8 cellular contexts compared by ENCODE assay signal in genomic region chr10:97759157-97759980, GRCh38. TPM values are rescaled to one million over a fixed set of nuclear protein-coding genes. Genes with fewer than 3 reads are reported as not detected.
DNase-seq lines count a peak whose midpoint lies in the region; ATAC-seq, FAIRE-seq and TF ChIP-seq lines count a peak whose summit lies in the region.

No MANE protein-coding gene starts in this region.

- POLR2A ChIA-PET in endothelial cell of umbilical vein (lab: Charles Lee): no interaction called here

- no peak overlapping the region for H3K4me2 ChIP-seq in endothelial cell of umbilical vein (ENCODE audit: insufficient read depth, low read length)

- H3K36me3 ChIP-seq in endothelial cell of umbilical vein (ENCODE audit: control insufficient read depth in 2 of 2, extremely low read depth in 1 of 2, insufficient read depth in 2 of 2, low read length in 2 of 2): peaks cover 6 to 40% of the 10 kb centered on the region in 2 experiments

- no peak overlapping the region for H3K9ac ChIP-seq in endothelial cell of umbilical vein (replicated peaks; ENCODE audit: extremely low read depth, insufficient read depth, low read length)

- H3K27me3 ChIP-seq in endothelial cell of umbilical vein (ENCODE audit: control insufficient read depth in 2 of 2, insufficient read depth in 2 of 2, low read length in 2 of 2): no peaks in the 10 kb centered on the region

- H3K9me3 ChIP-seq in endothelial cell of umbilical vein (replicated peaks; ENCODE audit: control insufficient read depth, insufficient read depth, low read length): no peaks in the 10 kb centered on the region

- dilution Hi-C loops in endothelial cell of umbilical vein (cut with MboI; ENCODE audit: extremely low pct_ligation_motif_present, low sequenced_read_pairs): no loop called here

- BruUV-seq in endothelial cell of umbilical vein (replicated peaks; lab: Mats Ljungman, UMichigan): no TSS peak

- peak; percentile 88 for FAIRE-seq in endothelial cell of umbilical vein (lab: Jason Lieb, UNC)

- TF ChIP-seq CTCF in GM20000 (IDR thresholded peaks at IDR 0.05; ENCODE audit: extremely low read depth, missing control alignments): peak; percentile 80
- TF ChIP-seq CTCF in endothelial cell of umbilical vein (IDR thresholded peaks at IDR 0.05; ENCODE audit: extremely low read depth in 1 of 2, insufficient read depth in 1 of 2, low read depth in 1 of 2, low read length in 2 of 2): peak; percentile 90 to 99

- no peak for TF ChIP-seq POLR2A in endothelial cell of umbilical vein (IDR thresholded peaks at IDR 0.05; ENCODE audit: low read depth, low read length)

- H3K9me1 ChIP-seq in endothelial cell of umbilical vein (replicated peaks; ENCODE audit: control insufficient read depth, extremely low read depth, insufficient read depth, low read length): no peaks in the 10 kb centered on the region

- H3K79me2 ChIP-seq in endothelial cell of umbilical vein (ENCODE audit: control insufficient read depth, insufficient read depth, low read length): no peaks in the 10 kb centered on the region

- H3K4me1 ChIP-seq in endothelial cell of umbilical vein (ENCODE audit: control insufficient read depth, extremely low read depth, insufficient read depth, low read length): no peaks in the 10 kb centered on the region

- H2AFZ ChIP-seq in endothelial cell of umbilical vein (ENCODE audit: low read depth, low read length): no peak overlapping the region

- DNase-seq in Ammon's horn (ENCODE audit: low spot score) (peak; percentile 82), GM20000 (ENCODE audit: low spot score) (peak; percentile 77), NCI-H2227 (lab: John Stamatoyannopoulos, UW; ENCODE audit: unreplicated experiment) (peak; percentile 64), endothelial cell of umbilical vein (ENCODE audit: low read depth, low spot score) (peak; percentile 62), middle frontal gyrus (ENCODE audit: extremely low spot score, low spot score) (peak; percentile 42), superior temporal gyrus (ENCODE audit: extremely low spot score) (peak; percentile 80)
- peak; percentile 34 to 35 for DNase-seq in activated CD4-positive, alpha-beta T cell treated with anti-CD3 and anti-CD28 coated beads, Interleukin-2, amount 50 U/mL, for 4 hours

- H3K4me3 ChIP-seq in endothelial cell of umbilical vein (replicated peaks in 1 of 3; ENCODE audit: insufficient read depth in 1 of 3, low read depth in 1 of 3, low read length in 3 of 3): no peak overlapping the region

- no peaks in the 10 kb centered on the region for H4K20me1 ChIP-seq in endothelial cell of umbilical vein (replicated peaks; ENCODE audit: control insufficient read depth, extremely low read depth, insufficient read depth, low read length)

- ATAC-seq in HG03097 (IDR thresholded peaks at IDR 0.05; ENCODE audit: low FRiP score, unreplicated experiment): no peak

- intact Hi-C loops in endothelial cell of umbilical vein (cut with micrococcal nuclease): loop anchor here (1.0 kb wide), 2 partner anchors 110 to 282 kb away; no protein-coding TSS in a partner anchor

- H3K27ac ChIP-seq in endothelial cell of umbilical vein (ENCODE audit: insufficient read depth, low read depth, low read length): no peak overlapping the region

- CTCF ChIA-PET in endothelial cell of umbilical vein (lab: Charles Lee): interaction anchor here (0.6 to 6.8 kb wide), 5 partner anchors 12 to 281 kb away, joined by 3 to 49 read pairs (median 8); no protein-coding TSS in a partner anchor

TF ChIP-seq in endothelial cell of umbilical vein, 7 proteins besides CTCF, POLR2A, EP300 and RAD21:
- no peak for TF ChIP-seq MYC (IDR thresholded peaks at IDR 0.05; ENCODE audit: low read depth, low read length)
- TF ChIP-seq GATA2 (IDR thresholded peaks at IDR 0.05; ENCODE audit: insufficient read depth, insufficient read length, low read depth, low read length): no peak
- TF ChIP-seq JUN (IDR thresholded peaks at IDR 0.05; ENCODE audit: borderline replicate concordance, insufficient read depth, insufficient read length, low read depth): no peak
- TF ChIP-seq FOS (IDR thresholded peaks at IDR 0.05; ENCODE audit: borderline replicate concordance, insufficient read depth, low read length): no peak
- TF ChIP-seq MAX (IDR thresholded peaks at IDR 0.05; ENCODE audit: insufficient read depth, insufficient read length): no peak
- no peak for TF ChIP-seq EZH2 (IDR thresholded peaks at IDR 0.05; ENCODE audit: borderline replicate concordance, low read depth, low read length, severe bottlenecking)
- no peak for TF ChIP-seq POLR2AphosphoS5 (IDR thresholded peaks at IDR 0.05; ENCODE audit: insufficient read depth, low read depth, low read length)

RNA-seq across cellular contexts. Expression of gene SFRP5, which starts 12.4 kb away (rescaled TPM):
- not detected in 2 replicates for total RNA-seq in endothelial cell of umbilical vein
- polyA plus RNA-seq in endothelial cell of umbilical vein: not detected in 2 replicates
- polyA plus RNA-seq in endothelial cell of umbilical vein (2011; cell fraction: cytosol; rRNA removed): not detected in 2 replicates
- polyA plus RNA-seq in endothelial cell of umbilical vein (2011; cell fraction: nucleus; rRNA removed): not detected in 2 replicates
- polyA plus RNA-seq in endothelial cell of umbilical vein (2012): not detected in 2 replicates
- not detected in 2 replicates for polyA minus RNA-seq in endothelial cell of umbilical vein
- polyA minus RNA-seq in endothelial cell of umbilical vein (2011; cell fraction: cytosol; rRNA and poly(A)+ RNA removed): not detected
- polyA minus RNA-seq in endothelial cell of umbilical vein (2011; cell fraction: nucleus; rRNA and poly(A)+ RNA removed): not detected in 2 replicates

RNA-seq across cellular contexts. Expression of gene ZFYVE27, which starts 22.4 kb away (rescaled TPM):
- total RNA-seq in endothelial cell of umbilical vein: 23.7 and 24.2 TPM in 2 replicates
- 16.3 and 17.4 TPM in 2 replicates for polyA plus RNA-seq in endothelial cell of umbilical vein
- 12.2 and 15.0 TPM in 2 replicates for polyA plus RNA-seq in endothelial cell of umbilical vein (2011; cell fraction: cytosol; rRNA removed)
- polyA plus RNA-seq in endothelial cell of umbilical vein (2011; cell fraction: nucleus; rRNA removed): 82.0 and 82.2 TPM in 2 replicates
- polyA plus RNA-seq in endothelial cell of umbilical vein (2012): 14.8 and 15.0 TPM in 2 replicates
- polyA minus RNA-seq in endothelial cell of umbilical vein: 23.1 and 24.9 TPM in 2 replicates
- polyA minus RNA-seq in endothelial cell of umbilical vein (2011; cell fraction: cytosol; rRNA and poly(A)+ RNA removed): 10.0 TPM
- polyA minus RNA-seq in endothelial cell of umbilical vein (2011; cell fraction: nucleus; rRNA and poly(A)+ RNA removed): 25.1 and 37.1 TPM in 2 replicates

RNA-seq across cellular contexts. Expression of gene MARVELD1, which starts 45.8 kb away (rescaled TPM):
- total RNA-seq in endothelial cell of umbilical vein: 69.5 and 78.3 TPM in 2 replicates
- 67.3 and 72.5 TPM in 2 replicates for polyA plus RNA-seq in endothelial cell of umbilical vein
- 74.6 and 74.8 TPM in 2 replicates for polyA plus RNA-seq in endothelial cell of umbilical vein (2011; cell fraction: cytosol; rRNA removed)
- polyA plus RNA-seq in endothelial cell of umbilical vein (2011; cell fraction: nucleus; rRNA removed): 29.7 and 30.0 TPM in 2 replicates
- polyA plus RNA-seq in endothelial cell of umbilical vein (2012): 82.4 and 98.3 TPM in 2 replicates
- 36.6 and 38.0 TPM in 2 replicates for polyA minus RNA-seq in endothelial cell of umbilical vein
- 23.0 TPM for polyA minus RNA-seq in endothelial cell of umbilical vein (2011; cell fraction: cytosol; rRNA and poly(A)+ RNA removed)
- polyA minus RNA-seq in endothelial cell of umbilical vein (2011; cell fraction: nucleus; rRNA and poly(A)+ RNA removed): 16.4 and 17.7 TPM in 2 replicates
